In genomic region chr17:76880268-76880667, GRCh38 we compare ENCODE assay signal across 1 cellular context.
TF ChIP-seq lines count a peak whose summit lies in the region.

No MANE protein-coding gene starts in this region.

TF ChIP-seq in WTC11, 78 proteins besides CTCF, POLR2A, EP300 and RAD21 (continued from another document):
- TF ChIP-seq, protein P1, sequence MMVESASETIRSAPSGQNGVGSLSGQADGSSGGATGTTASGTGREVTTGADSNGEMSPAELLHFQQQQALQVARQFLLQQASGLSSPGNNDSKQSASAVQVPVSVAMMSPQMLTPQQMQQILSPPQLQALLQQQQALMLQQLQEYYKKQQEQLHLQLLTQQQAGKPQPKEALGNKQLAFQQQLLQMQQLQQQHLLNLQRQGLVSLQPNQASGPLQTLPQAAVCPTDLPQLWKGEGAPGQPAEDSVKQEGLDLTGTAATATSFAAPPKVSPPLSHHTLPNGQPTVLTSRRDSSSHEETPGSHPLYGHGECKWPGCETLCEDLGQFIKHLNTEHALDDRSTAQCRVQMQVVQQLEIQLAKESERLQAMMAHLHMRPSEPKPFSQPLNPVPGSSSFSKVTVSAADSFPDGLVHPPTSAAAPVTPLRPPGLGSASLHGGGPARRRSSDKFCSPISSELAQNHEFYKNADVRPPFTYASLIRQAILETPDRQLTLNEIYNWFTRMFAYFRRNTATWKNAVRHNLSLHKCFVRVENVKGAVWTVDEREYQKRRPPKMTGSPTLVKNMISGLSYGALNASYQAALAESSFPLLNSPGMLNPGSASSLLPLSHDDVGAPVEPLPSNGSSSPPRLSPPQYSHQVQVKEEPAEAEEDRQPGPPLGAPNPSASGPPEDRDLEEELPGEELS (CRISPR knock-in tag; IDR thresholded peaks at IDR 0.05) = no peak
- TF ChIP-seq USF1 (CRISPR knock-in tag; IDR thresholded peaks at IDR 0.05) (no peak), HMGA2 (CRISPR knock-in tag; IDR thresholded peaks at IDR 0.05) (no peak), TP53 (CRISPR knock-in tag; IDR thresholded peaks at IDR 0.05) (no peak)
